In genomic region chr1:229432116-229432461, GRCh38 we compare ENCODE assay signal across 19 cellular contexts. TPM values are rescaled to one million over a fixed set of nuclear protein-coding genes. Genes with fewer than 3 reads are reported as not detected.
A peak's percentile ranks its signal among the peaks of the same experiment; 100 is the strongest.
DNase-seq lines count a peak whose midpoint lies in the region; ATAC-seq and TF ChIP-seq lines count a peak whose summit lies in the region.
"Had no signal": no experiment of that assay in that cellular context is flagged by ENCODE, and none has a peak within 500 bp of the region (broad histone marks: within the 10 kb centered on the region; RNA-seq: fewer than 3 reads in every experiment).

No MANE protein-coding gene starts in this region.

- H3K4me3 Mint-ChIP-seq in glutamatergic neuron (ENCODE audit: unreplicated experiment), result no peak overlapping the region

- H3K27ac ChIP-seq in HUES6 (ENCODE audit: low read depth, low read length) (no peak overlapping the region), gastrocnemius medialis (peak overlapping the region in 3 of 4 donors; percentile 66 to 93 (median 93)), spleen (no peak overlapping the region)
- H3K27ac ChIP-seq: 22Rv1, body of pancreas, SJCRH30 had no signal

- no peaks in the 10 kb centered on the region for H3K36me3 ChIP-seq in HUES6 (ENCODE audit: control insufficient read depth, insufficient read depth, low read length)
- no peaks in the 10 kb centered on the region for H3K36me3 ChIP-seq in gastrocnemius medialis
- no peaks in the 10 kb centered on the region for H3K36me3 ChIP-seq in spleen
- H3K36me3 ChIP-seq: SJCRH30 had no signal

- H3K27me3 Mint-ChIP-seq in glutamatergic neuron (ENCODE audit: unreplicated experiment), result peaks cover 17% of the 10 kb centered on the region

- H3K9me3 ChIP-seq in HUES6 (ENCODE audit: control insufficient read depth, insufficient read depth, low read depth, low read length), result no peaks in the 10 kb centered on the region
- no peaks in the 10 kb centered on the region for H3K9me3 ChIP-seq in gastrocnemius medialis
- H3K9me3 ChIP-seq in spleen, result no peaks in the 10 kb centered on the region
- H3K9me3 ChIP-seq: body of pancreas, SJCRH30 had no signal

- TF ChIP-seq CTCF in glutamatergic neuron (IDR thresholded peaks at IDR 0.05; ENCODE audit: partially characterized antibody, unreplicated experiment) (no peak), gastrocnemius medialis (IDR thresholded peaks at IDR 0.05 in 4 of 5, conservative IDR thresholded peaks at IDR 0.05 in 1 of 5) (no peak), spleen (IDR thresholded peaks at IDR 0.05 in 8 of 11, conservative IDR thresholded peaks at IDR 0.05 in 3 of 11) (no peak)

- DNase-seq in DMS53 (lab: John Stamatoyannopoulos, UW) (peak; percentile 63), DMS53 treated with DMSO at 0.1 percent for 48 hours (lab: John Stamatoyannopoulos, UW; ENCODE audit: unreplicated experiment) (no peak), glutamatergic neuron (peak; percentile 27), gastrocnemius medialis (no peak), hypothalamus (lab: John Stamatoyannopoulos, UW) (no peak), ecto neural progenitor cell (ENCODE audit: low spot score) (no peak), spleen (no peak)
- DNase-seq: activated effector memory CD4-positive, alpha-beta T cell treated with Interleukin-2 at 50 U/mL for 16 hours; body of pancreas; CD4-positive, alpha-beta T cell; effector CD4-positive, alpha-beta T cell; Kasumi-1; NCI-H1436 treated with DMSO at 0.1 percent for 48 hours; occipital lobe; SJCRH30 had no signal

- H3K4me1 ChIP-seq in HUES6 (ENCODE audit: control insufficient read depth, insufficient read depth, low read length) (peaks cover 13% of the 10 kb centered on the region), gastrocnemius medialis (peaks cover 47 to 60% of the 10 kb centered on the region in 2 donors), spleen (peaks cover 13 to 45% (median 26%) of the 10 kb centered on the region in 6 donors)

- peaks cover 9% of the 10 kb centered on the region for H3K9me3 Mint-ChIP-seq in glutamatergic neuron (ENCODE audit: unreplicated experiment)
- H3K9me3 Mint-ChIP-seq: CD4-positive, alpha-beta T cell; memory B cell; stimulated activated naive CD8-positive, alpha-beta T cell treated with anti-CD3 and anti-CD28 coated beads, Interleukin-15, Interleukin-2, amounts not matched to agents 100 ng/mL and 50 ng/mL, for 24 hours had no signal

- TF ChIP-seq POLR2A in gastrocnemius medialis (IDR thresholded peaks at IDR 0.05), result no peak
- TF ChIP-seq POLR2A in spleen (IDR thresholded peaks at IDR 0.05), result no peak

- H3K27me3 ChIP-seq in HUES6 (ENCODE audit: control insufficient read depth, insufficient read depth, low read length), result peaks cover 63% of the 10 kb centered on the region
- peaks cover 0 to 16% (median 0%) of the 10 kb centered on the region in 3 donors for H3K27me3 ChIP-seq in gastrocnemius medialis
- H3K27me3 ChIP-seq in spleen (replicated peaks in 1 of 7), result peaks cover 12 to 94% (median 77%) of the 10 kb centered on the region in 7 donors
- H3K27me3 ChIP-seq: SJCRH30 had no signal

- in situ Hi-C loops in gastrocnemius medialis (cut with MboI; ENCODE audit: low sequenced_read_pairs in 4 of 4), result no loop called here

- ATAC-seq in gastrocnemius medialis, result no peak
- ATAC-seq: body of pancreas had no signal

- H3K36me3 Mint-ChIP-seq in glutamatergic neuron (ENCODE audit: unreplicated experiment), result no peaks in the 10 kb centered on the region
- H3K36me3 Mint-ChIP-seq: memory B cell had no signal

- H3K9ac ChIP-seq in HUES6 (ENCODE audit: low read length), result no peak overlapping the region

- H3K4me3 ChIP-seq in HUES6 (ENCODE audit: low read depth, low read length) (peak overlapping the region; percentile 36; the same call in 1 of the 2 replicates), gastrocnemius medialis (peak overlapping the region in 3 of 4 donors; percentile 23 to 43 (median 26)), spleen (peak overlapping the region in 4 of 8 donors; percentile 8 to 56 (median 14))
- H3K4me3 ChIP-seq: body of pancreas, SJCRH30 had no signal

- peaks cover 18% of the 10 kb centered on the region for H3K4me1 Mint-ChIP-seq in glutamatergic neuron (ENCODE audit: low read depth, unreplicated experiment)

- no peak overlapping the region for H3K27ac Mint-ChIP-seq in glutamatergic neuron (ENCODE audit: unreplicated experiment)
- H3K27ac Mint-ChIP-seq: CD4-positive, alpha-beta T cell; stimulated activated naive CD8-positive, alpha-beta T cell treated with anti-CD3 and anti-CD28 coated beads, Interleukin-15, Interleukin-2, amounts not matched to agents 100 ng/mL and 50 ng/mL, for 24 hours had no signal

- intact Hi-C loops in gastrocnemius medialis (cut with DNase I; ENCODE audit: low total_unique reads), result loop anchor here (5.0 kb wide), 1 partner anchor 160 kb away; the partner anchor contains the start of gene RAB4A
- intact Hi-C loops in spleen (cut with DNase I; ENCODE audit: low total_unique reads), result no loop called here

- WGBS in spleen, 5 donors, result 0 to 14% (median 7%) methylated on average over 2 to 38 of the region's 38 CpGs; no CpG with 5 or more reads in 1 of the 5 donors

RNA-seq across cellular contexts. Expression of gene ACTA1, which starts 1.8 kb away (rescaled TPM):
- total RNA-seq in glutamatergic neuron (ENCODE audit: unreplicated experiment), result 1.9 TPM
- total RNA-seq in gastrocnemius medialis, result over 10,000 TPM in 3 of 4 donors, 1,000 to 10,000 TPM in 1; 2,912 to 35,934 (median 16,282) TPM
- under 1 TPM in 1 of 7 donors, not detected in 6; 0.66 TPM for total RNA-seq in spleen
- 1 to 10 TPM in 1 of 3 donors, under 1 TPM in 2; 0.61 to 5.0 (median 0.97) TPM for polyA plus RNA-seq in spleen
- total RNA-seq: CD4-positive, alpha-beta T cell had no signal

Comparison
In these comparisons a context has a peak if more than half of its experiments do, and no peak if none do; other contexts are left out.
1. DNase-seq: peak in DMS53 (single experiment) and glutamatergic neuron (single experiment); none in DMS53 treated with DMSO at 0.1 percent for 48 hours (single experiment), gastrocnemius medialis (0 of 2), hypothalamus (0 of 51), ecto neural progenitor cell (single experiment) and spleen (single experiment).
2. H3K27ac ChIP-seq: peak in gastrocnemius medialis (3 of 4); none in HUES6 (single experiment) and spleen (0 of 8).
3. RNA of gene ACTA1, which starts 1.8 kb away (total RNA-seq): 2,912 to 35,934 TPM in gastrocnemius medialis; 1.9 TPM in glutamatergic neuron (single experiment) and 0.66 TPM in spleen; every median in the first group is over 1,000 times any median in the second.